ENCODE assay signal across 8 cellular contexts in the genomic region with DNA sequence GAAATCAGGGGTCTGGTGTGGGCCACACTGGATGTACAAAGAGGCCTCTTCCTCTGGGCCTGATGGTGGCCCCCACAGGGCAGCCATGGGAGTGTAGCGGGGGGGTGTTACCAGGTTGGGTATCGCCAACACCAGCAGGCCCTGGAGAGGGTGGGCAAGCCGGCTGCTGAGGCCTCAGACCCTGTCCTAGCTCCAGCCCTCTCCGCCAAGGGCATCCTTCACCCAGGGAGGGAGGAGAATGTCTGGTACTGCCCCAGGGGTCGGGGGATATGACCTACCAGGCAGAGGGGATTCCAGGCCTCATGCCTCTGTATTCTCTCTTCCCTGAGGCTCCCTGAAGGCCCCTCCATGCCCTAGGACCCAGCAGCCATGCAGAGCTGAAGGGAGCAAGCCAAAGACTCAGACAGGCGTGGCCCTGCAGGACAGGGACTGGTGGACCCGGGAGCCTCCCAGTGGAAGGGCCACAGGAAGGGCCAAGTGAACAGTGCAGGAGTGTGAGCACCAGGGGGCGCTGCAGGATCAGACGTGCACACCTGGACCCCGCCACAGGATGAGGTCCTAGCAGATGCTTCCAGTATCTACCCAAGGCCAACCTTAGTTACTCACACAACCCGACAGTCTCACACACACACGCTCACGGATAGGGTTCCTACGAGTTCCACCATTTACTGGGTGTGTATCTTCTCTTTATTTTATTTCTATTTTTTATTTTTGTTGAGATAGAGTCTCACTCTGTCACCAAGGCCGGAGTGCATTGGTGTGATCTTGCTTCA. TPM values are rescaled to one million over a fixed set of nuclear protein-coding genes. Genes with fewer than 3 reads are reported as not detected.
DNase-seq lines count a peak whose midpoint lies in the region; ATAC-seq and TF ChIP-seq lines count a peak whose summit lies in the region.

No MANE protein-coding gene starts in this region.

- no peak for TF ChIP-seq EP300 in sigmoid colon (IDR thresholded peaks at IDR 0.05)

- H3K4me1 ChIP-seq in right cardiac atrium (ENCODE audit: control insufficient read depth, insufficient read depth, low read length) (no peaks in the 10 kb centered on the region), sigmoid colon (no peaks in the 10 kb centered on the region)

- DNase-seq in DMS53 (lab: John Stamatoyannopoulos, UW) (peak; percentile 89), HFF-Myc (ENCODE audit: extremely low read depth, low read depth) (peak; percentile 55), NCI-H187 treated with DMSO at 0.1 percent for 48 hours (lab: John Stamatoyannopoulos, UW) (peak; percentile 21), T-helper 22 cell (ENCODE audit: low read depth) (peak; percentile 62), amygdala (lab: John Stamatoyannopoulos, UW) (peak in 55 of 56 donors; percentile 30 to 94 (median 73)), right cardiac atrium (peak; percentile 88 to 96 (median 95)), sigmoid colon (peak; percentile 94)

- H3K9me3 ChIP-seq in right cardiac atrium (ENCODE audit: control insufficient read depth, low read length) (no peaks in the 10 kb centered on the region), sigmoid colon (no peaks in the 10 kb centered on the region)

- no peaks in the 10 kb centered on the region for H3K36me3 ChIP-seq in sigmoid colon

- intact Hi-C loops in right cardiac atrium (cut with DNase I): loop anchor here (2.0 to 5.0 kb wide), 4 partner anchors 173 to 180 kb away; partner anchors contain the start of genes B3GNT9 (in 1 of the 4), FBXL8 (in 1 of the 4) and TRADD (in 1 of the 4)
- intact Hi-C loops in sigmoid colon (cut with DNase I): loop anchor here (1.0 kb wide), 2 partner anchors 178 to 208 kb away; no protein-coding TSS in a partner anchor

- H3K27ac ChIP-seq in right cardiac atrium (ENCODE audit: low read length) (no peak overlapping the region), sigmoid colon (no peak overlapping the region)

- no peak for TF ChIP-seq POLR2A in sigmoid colon (IDR thresholded peaks at IDR 0.05)

- ATAC-seq in right cardiac atrium (peak; percentile 93 to 95), GM21526 (IDR thresholded peaks at IDR 0.05; ENCODE audit: low FRiP score, unreplicated experiment) (no peak)

- H3K27me3 ChIP-seq in right cardiac atrium (ENCODE audit: control insufficient read depth, insufficient read depth) (no peaks in the 10 kb centered on the region), sigmoid colon (peaks cover 0 to 7% (median 0%) of the 10 kb centered on the region in 3 donors)

- TF ChIP-seq CTCF in HFF-Myc (IDR thresholded peaks at IDR 0.05; ENCODE audit: low read depth, low read length, missing control alignments) (peak; percentile 90), sigmoid colon (IDR thresholded peaks at IDR 0.05) (peak; percentile 92 to 99 (median 96))

- H3K4me3 ChIP-seq in HFF-Myc (replicated peaks; ENCODE audit: low read depth, low read length): no peak overlapping the region
- H3K4me3 ChIP-seq in right cardiac atrium (ENCODE audit: low read length): no peak overlapping the region
- no peak overlapping the region for H3K4me3 ChIP-seq in sigmoid colon

- 29% methylated on average over 15 of the region's 15 CpGs for whole genome bisulfite sequencing in right cardiac atrium
- 22 to 29% methylated on average over 15 of the region's 15 CpGs for WGBS in sigmoid colon, 2 donors

RNA-seq across cellular contexts. Expression of gene CES4A, which starts 10.9 kb away (rescaled TPM):
- 10 to 100 TPM; 11.1 to 21.5 (median 12.1) TPM for total RNA-seq in right cardiac atrium
- 10.3 TPM for polyA plus RNA-seq in right cardiac atrium
- total RNA-seq in sigmoid colon: 1 to 10 TPM; 3.6 to 7.5 (median 4.1) TPM
- polyA plus RNA-seq in sigmoid colon: 1 to 10 TPM; 2.3 to 7.3 (median 3.0) TPM

RNA-seq across cellular contexts. Expression of gene CES3, which starts 16.5 kb away (rescaled TPM):
- 1 to 10 TPM in 2 of 4 donors, under 1 TPM in 2; 0.88 to 1.3 (median 0.98) TPM for total RNA-seq in right cardiac atrium
- 0.48 TPM for polyA plus RNA-seq in right cardiac atrium
- 1 to 10 TPM in 1 of 4 donors, under 1 TPM in 2, not detected in 1; 0.16 to 2.5 (median 0.55) TPM for total RNA-seq in sigmoid colon
- 10 to 100 TPM; 10.8 to 48.4 (median 13.2) TPM for polyA plus RNA-seq in sigmoid colon

RNA-seq across cellular contexts. Expression of gene CES2, which starts 42.2 kb away (rescaled TPM):
- 10 to 100 TPM; 32.4 to 47.6 (median 37.1) TPM for total RNA-seq in right cardiac atrium
- 46.1 TPM for polyA plus RNA-seq in right cardiac atrium
- total RNA-seq in sigmoid colon: 10 to 100 TPM; 21.8 to 25.5 (median 23.0) TPM
- 100 to 1,000 TPM in 1 of 3 donors, 10 to 100 TPM in 2; 53.4 to 163 (median 67.9) TPM for polyA plus RNA-seq in sigmoid colon

RNA-seq across cellular contexts. Expression of gene CIAO2B, which starts 43.3 kb away (rescaled TPM):
- total RNA-seq in right cardiac atrium (100 to 1,000 TPM in 2 of 4 donors, 10 to 100 TPM in 2; 82.8 to 104 (median 100) TPM), sigmoid colon (100 to 1,000 TPM in 1 of 4 donors, 10 to 100 TPM in 3; 71.7 to 121 (median 82.8) TPM)
- polyA plus RNA-seq in right cardiac atrium (239 TPM), sigmoid colon (100 to 1,000 TPM; 193 to 219 (median 214) TPM)

RNA-seq across cellular contexts. Expression of gene CBFB, which starts 51.4 kb away (rescaled TPM):
- total RNA-seq in right cardiac atrium: 10 to 100 TPM; 23.7 to 39.3 (median 29.6) TPM
- 15.7 TPM for polyA plus RNA-seq in right cardiac atrium
- total RNA-seq in sigmoid colon: 10 to 100 TPM; 21.3 to 28.0 (median 24.8) TPM
- 10 to 100 TPM in 1 of 3 donors, 1 to 10 TPM in 2; 9.6 to 19.3 (median 9.7) TPM for polyA plus RNA-seq in sigmoid colon

Comparison
In these comparisons a context has a peak if more than half of its experiments do, and no peak if none do; other contexts are left out.
1. DNase-seq: peak in every context shown above with its lines; median percentile 95 in right cardiac atrium; 94 in sigmoid colon; 89 in DMS53; 73 in amygdala; 62 in T-helper 22 cell; 55 in HFF-Myc; 21 in NCI-H187 treated with DMSO at 0.1 percent for 48 hours.